10 cellular contexts compared by ENCODE assay signal in genomic region chr5:39218482-39219381, GRCh38. TPM values are rescaled to one million over a fixed set of nuclear protein-coding genes. Genes with fewer than 3 reads are reported as not detected.
DNase-seq lines count a peak whose midpoint lies in the region; ATAC-seq, FAIRE-seq and TF ChIP-seq lines count a peak whose summit lies in the region.
"Had no signal": no experiment of that assay in that cellular context is flagged by ENCODE, and none has a peak within 500 bp of the region (broad histone marks: within the 10 kb centered on the region; RNA-seq: fewer than 3 reads in every experiment).

No MANE protein-coding gene starts in this region.

- TF ChIP-seq CTCF in HL-60 (IDR thresholded peaks at IDR 0.05; ENCODE audit: insufficient read depth, low read length) (no peak), OCI-LY7 (conservative IDR thresholded peaks at IDR 0.05; ENCODE audit: low read length) (no peak)

- H2AFZ ChIP-seq in OCI-LY7 (ENCODE audit: low read length), result no peak overlapping the region

- DNase-seq in HL-60 (ENCODE audit: low read depth in 1 of 2, low spot score in 1 of 2), result peak; percentile 56 to 68
- no peak for DNase-seq in HTR-8/SVneo (ENCODE audit: insufficient read length, low spot score)
- no peak for DNase-seq in NCI-H2081 (lab: John Stamatoyannopoulos, UW)
- DNase-seq in OCI-LY7 (ENCODE audit: low spot score), result no peak

- POLR2A ChIA-PET in OCI-LY7 (lab: Charles Lee), result no interaction called here

- CTCF ChIA-PET in OCI-LY7 (lab: Charles Lee; ENCODE audit: unreplicated experiment), result interaction anchor here (1.1 kb wide), 1 partner anchor 158 kb away, joined by 3 read pairs; no protein-coding TSS in a partner anchor

- H3K4me3 ChIP-seq in HL-60 (replicated peaks; ENCODE audit: insufficient read depth, low read length), result peak overlapping the region; percentile 28
- H3K4me3 ChIP-seq in muscle layer of colon (ENCODE audit: low read depth in 1 of 2, low read length in 2 of 2), result peak overlapping the region in 1 of 2 donors; percentile 32
- no peak overlapping the region for H3K4me3 ChIP-seq in OCI-LY7 (ENCODE audit: low read depth, low read length, poor library complexity, severe bottlenecking)
- H3K4me3 ChIP-seq: SJSA1 had no signal

- FAIRE-seq in A204.1 (lab: Jason Lieb, UNC) (peak; percentile 97), HTR-8/SVneo (lab: Jason Lieb, UNC) (no peak)

- H3K9me3 ChIP-seq in muscle layer of colon (ENCODE audit: low read length) (no peaks in the 10 kb centered on the region), OCI-LY7 (ENCODE audit: low read length) (no peaks in the 10 kb centered on the region)
- H3K9me3 ChIP-seq: SJSA1 had no signal

- H3K27me3 ChIP-seq in HL-60 (ENCODE audit: insufficient read depth, poor library complexity, severe bottlenecking) (no peaks in the 10 kb centered on the region), muscle layer of colon (ENCODE audit: control insufficient read depth in 1 of 2, insufficient read depth in 2 of 2, low read length in 2 of 2) (no peaks in the 10 kb centered on the region)
- H3K27me3 ChIP-seq: SJSA1 had no signal

- no peaks in the 10 kb centered on the region for H4K20me1 ChIP-seq in OCI-LY7 (ENCODE audit: insufficient read depth, low read length)

- no TSS peak for BruUV-seq in OCI-LY7 (replicated peaks; lab: Mats Ljungman, UMichigan)

- ATAC-seq in HG02870 (IDR thresholded peaks at IDR 0.05; ENCODE audit: unreplicated experiment), result no peak

- no peak overlapping the region for H3K4me2 ChIP-seq in OCI-LY7 (ENCODE audit: low read length)

- no peak overlapping the region for H3K9ac ChIP-seq in muscle layer of colon (ENCODE audit: low read length)

- intact Hi-C loops in OCI-LY7 (cut with micrococcal nuclease; ENCODE audit: unreplicated experiment), result loop anchor here (1.0 to 10.0 kb wide), 3 partner anchors 66 to 329 kb away; no protein-coding TSS in a partner anchor

- H3K36me3 ChIP-seq in muscle layer of colon (ENCODE audit: insufficient read depth, low read length) (no peaks in the 10 kb centered on the region), OCI-LY7 (ENCODE audit: insufficient read depth, low read length) (no peaks in the 10 kb centered on the region)
- H3K36me3 ChIP-seq: SJSA1 had no signal

- H3K79me2 ChIP-seq in OCI-LY7 (ENCODE audit: insufficient read depth, low read depth, low read length), result no peaks in the 10 kb centered on the region

- H3K27ac ChIP-seq in HL-60 (replicated peaks), result peak overlapping the region; percentile 71
- peak overlapping the region; percentile 49 for H3K27ac ChIP-seq in cingulate gyrus (ENCODE audit: low read depth, low read length)
- H3K27ac ChIP-seq in muscle layer of colon (ENCODE audit: low read depth, low read length), result peak overlapping the region; percentile 30
- no peak overlapping the region for H3K27ac ChIP-seq in OCI-LY7 (ENCODE audit: low read depth, low read length, poor library complexity, severe bottlenecking)
- H3K27ac ChIP-seq: SJSA1 had no signal

- H3K4me1 ChIP-seq in muscle layer of colon (ENCODE audit: insufficient read depth, low read length), result peaks cover 15% of the 10 kb centered on the region
- no peaks in the 10 kb centered on the region for H3K4me1 ChIP-seq in OCI-LY7 (ENCODE audit: insufficient read depth, low read length, poor library complexity, severe bottlenecking)

- H3K9me2 ChIP-seq in OCI-LY7 (ENCODE audit: insufficient read depth, low read length), result no peaks in the 10 kb centered on the region

RNA-seq across cellular contexts. Expression of gene FYB1, which starts 0.6 kb away (rescaled TPM):
- 0.16 TPM in 1 of 2 replicates, not detected in the other for total RNA-seq in OCI-LY7 (2014; rRNA removed; shearing (Covaris generic))
- total RNA-seq in OCI-LY7 (2022), result not detected in 2 replicates
- total RNA-seq: H1 had no signal

Comparison
In these comparisons a context has a peak if more than half of its experiments do, and no peak if none do; other contexts are left out.
1. DNase-seq: peak in HL-60 (2 of 2); none in HTR-8/SVneo (single experiment), NCI-H2081 (0 of 2) and OCI-LY7 (single experiment).